In genomic region chr19:10104665-10105221, GRCh38 we compare ENCODE assay signal across 8 cellular contexts. TPM values are rescaled to one million over a fixed set of nuclear protein-coding genes. Genes with fewer than 3 reads are reported as not detected.
DNase-seq lines count a peak whose midpoint lies in the region; ATAC-seq and TF ChIP-seq lines count a peak whose summit lies in the region.

No MANE protein-coding gene starts in this region.

- intact Hi-C loops in CD14-positive monocyte (cut with micrococcal nuclease), result loop anchor here in 1 of 2 donors (10.0 kb wide), 1 partner anchor 90 kb away; the partner anchor contains the start of gene DNMT1

- H3K36me3 Mint-ChIP-seq in CD14-positive monocyte, result peaks cover 26 to 28% of the 10 kb centered on the region in 2 donors

- no peak for DNase-seq in CD14-positive monocyte (ENCODE audit: low spot score)
- peak; percentile 36 for DNase-seq in NK-92 (lab: John Stamatoyannopoulos, UW; ENCODE audit: unreplicated experiment)
- peak in 3 of 4 experiments; percentile 28 to 51 (median 49) for DNase-seq in activated naive CD4-positive, alpha-beta T cell (lab: John Stamatoyannopoulos, UW)
- DNase-seq in stimulated activated CD4-positive, alpha-beta T cell treated with anti-CD3 and anti-CD28 coated beads, Interleukin-12 subunit alpha, Interleukin-12 subunit beta, amount 100 ng/mL, for 4 hours, result peak; percentile 56
- no peak for DNase-seq in NCI-H345 treated with DMSO at 0.1 percent for 48 hours (lab: John Stamatoyannopoulos, UW; ENCODE audit: unreplicated experiment)
- DNase-seq in iPS-NIHi11 (ENCODE audit: low spot score), result no peak
- DNase-seq in NCI-H510A (lab: John Stamatoyannopoulos, UW), result no peak

- H3K4me3 Mint-ChIP-seq in CD14-positive monocyte, result no peak overlapping the region

- no peaks in the 10 kb centered on the region for H3K9me3 Mint-ChIP-seq in CD14-positive monocyte

- peak; percentile 34 for ATAC-seq in GM21367 (IDR thresholded peaks at IDR 0.05; ENCODE audit: unreplicated experiment)

- TF ChIP-seq CTCF in CD14-positive monocyte (IDR thresholded peaks at IDR 0.05), result no peak

- H3K27ac Mint-ChIP-seq in CD14-positive monocyte, result peak overlapping the region in 6 of 7 donors; percentile 23 to 92 (median 66)

- peaks cover 1 to 5% (median 3%) of the 10 kb centered on the region in 3 donors for H3K27me3 Mint-ChIP-seq in CD14-positive monocyte (ENCODE audit: low read depth in 3 of 3)

- H3K4me1 Mint-ChIP-seq in CD14-positive monocyte, result peaks cover 41% of the 10 kb centered on the region

RNA-seq across cellular contexts. Expression of gene PPAN, which starts 1.4 kb away (rescaled TPM):
- 1 to 10 TPM; 7.2 to 7.6 TPM for polyA plus RNA-seq in CD14-positive monocyte

RNA-seq across cellular contexts. Expression of gene ANGPTL6, which starts 2.3 kb away (rescaled TPM):
- polyA plus RNA-seq in CD14-positive monocyte, result not detected

RNA-seq across cellular contexts. Expression of gene P2RY11, which starts 6.8 kb away (rescaled TPM):
- polyA plus RNA-seq in CD14-positive monocyte, result under 1 TPM; 0.50 to 0.69 TPM

RNA-seq across cellular contexts. Expression of gene EIF3G, which starts 15.0 kb away (rescaled TPM):
- 100 to 1,000 TPM; 148 to 166 TPM for polyA plus RNA-seq in CD14-positive monocyte

RNA-seq across cellular contexts. Expression of gene SHFL, which starts 18.6 kb away (rescaled TPM):
- 10 to 100 TPM; 12.6 to 17.6 TPM for polyA plus RNA-seq in CD14-positive monocyte

Comparison
In these comparisons a context has a peak if more than half of its experiments do, and no peak if none do; other contexts are left out.
1. DNase-seq: peak in NK-92 (single experiment), activated naive CD4-positive, alpha-beta T cell (3 of 4) and stimulated activated CD4-positive, alpha-beta T cell treated with anti-CD3 and anti-CD28 coated beads, Interleukin-12 subunit alpha, Interleukin-12 subunit beta, amount 100 ng/mL, for 4 hours (single experiment); none in CD14-positive monocyte (single experiment), NCI-H345 treated with DMSO at 0.1 percent for 48 hours (single experiment), iPS-NIHi11 (single experiment) and NCI-H510A (single experiment).